8 cellular contexts compared by ENCODE assay signal in genomic region chr6:53359843-53360834, GRCh38. TPM values are rescaled to one million over a fixed set of nuclear protein-coding genes. Genes with fewer than 3 reads are reported as not detected.
DNase-seq lines count a peak whose midpoint lies in the region; ATAC-seq and TF ChIP-seq lines count a peak whose summit lies in the region.

No MANE protein-coding gene starts in this region.

- peak overlapping the region; percentile 83 for H3K27ac Mint-ChIP-seq in endothelial cell (ENCODE audit: unreplicated experiment)

- peak overlapping the region; percentile 93 for H3K4me3 Mint-ChIP-seq in endothelial cell (ENCODE audit: unreplicated experiment)

- H3K27me3 Mint-ChIP-seq in endothelial cell (ENCODE audit: unreplicated experiment) = peaks cover 11% of the 10 kb centered on the region

- POLR2A ChIA-PET in RWPE1 (lab: Yijun Ruan, JAX; ENCODE audit: low non-redundant PET) = no interaction called here

- peaks cover 6% of the 10 kb centered on the region for H3K4me1 ChIP-seq in BE2C
- H3K4me1 ChIP-seq in neuron (ENCODE audit: insufficient read depth, low read length) = peaks cover 25% of the 10 kb centered on the region

- H3K36me3 Mint-ChIP-seq in endothelial cell (ENCODE audit: low read depth, unreplicated experiment) = no peaks in the 10 kb centered on the region

- H3K27me3 ChIP-seq in BE2C (no peaks in the 10 kb centered on the region), neuron (ENCODE audit: insufficient read depth, low read length) (no peaks in the 10 kb centered on the region)

- H3K9me3 ChIP-seq in BE2C = no peaks in the 10 kb centered on the region
- no peaks in the 10 kb centered on the region for H3K9me3 ChIP-seq in neuron (ENCODE audit: low read length)

- DNase-seq in BE2C = no peak
- peak; percentile 44 for DNase-seq in GM20000 (ENCODE audit: low spot score)
- DNase-seq in RWPE1 (ENCODE audit: low spot score) = no peak
- DNase-seq in endothelial cell (ENCODE audit: low spot score) = no peak

- TF ChIP-seq CTCF in BE2C (IDR thresholded peaks at IDR 0.05; ENCODE audit: low read depth, low read length) (no peak), GM20000 (IDR thresholded peaks at IDR 0.05; ENCODE audit: extremely low read depth, missing control alignments) (no peak), RWPE1 (conservative IDR thresholded peaks at IDR 0.05; ENCODE audit: low read depth) (no peak), endothelial cell (IDR thresholded peaks at IDR 0.05; ENCODE audit: unreplicated experiment) (no peak)

- no peaks in the 10 kb centered on the region for H3K9me3 Mint-ChIP-seq in endothelial cell (ENCODE audit: unreplicated experiment)

- H3K4me3 ChIP-seq in BE2C (ENCODE audit: low read depth, low read length) (peak overlapping the region; percentile 64), neuron (ENCODE audit: low read length) (peak overlapping the region; percentile 67)

- H3K27ac ChIP-seq in RWPE1 = peak overlapping the region; percentile 87

- H2AFZ ChIP-seq in neuron (ENCODE audit: low read depth, low read length) = peak overlapping the region; percentile 53

- peaks cover 23% of the 10 kb centered on the region for H3K4me1 Mint-ChIP-seq in endothelial cell (ENCODE audit: unreplicated experiment)

- H3K36me3 ChIP-seq in BE2C (no peaks in the 10 kb centered on the region), neuron (ENCODE audit: insufficient read depth, low read length) (no peaks in the 10 kb centered on the region)

- CTCF ChIA-PET in RWPE1 (lab: Yijun Ruan, JAX) = no interaction called here

- ATAC-seq in HG02763 (IDR thresholded peaks at IDR 0.05; ENCODE audit: unreplicated experiment) (no peak), HG02610 (IDR thresholded peaks at IDR 0.05; ENCODE audit: unreplicated experiment) (no peak), HG02678 (IDR thresholded peaks at IDR 0.05; ENCODE audit: unreplicated experiment) (no peak)

RNA-seq across cellular contexts. Expression of gene ELOVL5, which starts 11.4 kb away (rescaled TPM):
- polyA plus RNA-seq in BE2C (2012; ENCODE audit: insufficient read depth, insufficient read length, low read depth) = 63.7 TPM
- 163 TPM for total RNA-seq in endothelial cell (ENCODE audit: unreplicated experiment)
